Comparison of ENCODE assay signal across 8 cellular contexts in the genomic region with DNA sequence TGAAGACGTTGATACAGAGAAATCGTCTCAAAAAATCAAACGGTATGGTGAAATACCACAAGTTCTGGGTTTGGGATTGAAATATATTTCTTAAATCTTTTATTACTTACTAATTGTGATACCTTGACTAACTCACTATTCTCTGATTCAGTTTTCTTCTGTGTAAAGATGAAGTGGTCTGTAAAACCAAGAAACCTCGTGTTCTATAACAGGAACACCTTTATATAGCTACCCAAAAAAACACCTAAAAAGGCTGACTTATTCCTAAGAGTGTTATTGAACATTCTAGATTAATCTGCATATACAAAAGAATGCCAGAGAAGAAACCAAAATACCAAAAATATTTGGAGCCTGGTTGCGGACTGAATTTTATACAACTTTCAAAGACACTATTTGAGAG. TPM values are rescaled to one million over a fixed set of nuclear protein-coding genes. Genes with fewer than 3 reads are reported as not detected.
DNase-seq lines count a peak whose midpoint lies in the region; ATAC-seq and TF ChIP-seq lines count a peak whose summit lies in the region.

No MANE protein-coding gene starts in this region.

- ATAC-seq in CD4-positive, CD25-positive, alpha-beta regulatory T cell (ENCODE audit: low read depth in 2 of 2) = no peak

- peaks cover 3% of the 10 kb centered on the region for H3K27me3 Mint-ChIP-seq in CD4-positive, CD25-positive, alpha-beta regulatory T cell
- H3K27me3 Mint-ChIP-seq in nephron progenitor cell (ENCODE audit: low read depth, poor library complexity) = peaks cover 3% of the 10 kb centered on the region

- H3K4me3 ChIP-seq in CD4-positive, CD25-positive, alpha-beta regulatory T cell (ENCODE audit: low read depth, low read length) = peak overlapping the region; percentile 87
- H3K4me3 ChIP-seq in HL-60 (replicated peaks; ENCODE audit: insufficient read depth, low read length) (peak overlapping the region; percentile 61), cardiac fibroblast (replicated peaks in 1 of 2; ENCODE audit: low read depth in 2 of 2, low read length in 2 of 2) (peak overlapping the region; percentile 70 to 72)

- H3K9me3 ChIP-seq in CD4-positive, CD25-positive, alpha-beta regulatory T cell (ENCODE audit: control insufficient read depth in 2 of 2, low read length in 2 of 2) = no peaks in the 10 kb centered on the region

- H3K27ac Mint-ChIP-seq in CD4-positive, CD25-positive, alpha-beta regulatory T cell = peak overlapping the region; percentile 92 to 98 (median 95)
- H3K27ac Mint-ChIP-seq in nephron progenitor cell = peak overlapping the region; percentile 97

- H3K36me3 Mint-ChIP-seq in CD4-positive, CD25-positive, alpha-beta regulatory T cell = peaks cover 13% of the 10 kb centered on the region
- H3K36me3 Mint-ChIP-seq in nephron progenitor cell (ENCODE audit: low read depth) = peaks cover 9% of the 10 kb centered on the region

- H3K9me3 Mint-ChIP-seq in CD4-positive, CD25-positive, alpha-beta regulatory T cell = no peaks in the 10 kb centered on the region
- no peaks in the 10 kb centered on the region for H3K9me3 Mint-ChIP-seq in nephron progenitor cell

- H3K36me3 ChIP-seq in CD4-positive, CD25-positive, alpha-beta regulatory T cell (ENCODE audit: control insufficient read depth, insufficient read depth, low read length) = peaks cover 4% of the 10 kb centered on the region

- no peak for DNase-seq in CD4-positive, CD25-positive, alpha-beta regulatory T cell
- no peak for DNase-seq in HL-60 (ENCODE audit: low read depth in 1 of 2, low spot score in 1 of 2)
- DNase-seq in cardiac fibroblast (ENCODE audit: low read depth in 2 of 2) = no peak
- no peak for DNase-seq in nephron progenitor cell
- no peak for DNase-seq in stimulated activated CD4-positive, alpha-beta T cell treated with anti-CD3 and anti-CD28 coated beads, Interleukin-2, amount 100 ng/mL, for 48 hours
- no peak for DNase-seq in amygdala (lab: John Stamatoyannopoulos, UW)
- DNase-seq in NCI-H226 = no peak
- DNase-seq in activated CD8-positive, alpha-beta memory T cell treated with anti-CD3 and anti-CD28 coated beads, Interleukin-2, amount 50 U/mL, for 48 hours = no peak

- peak overlapping the region; percentile 93 to 98 (median 95) for H3K4me3 Mint-ChIP-seq in CD4-positive, CD25-positive, alpha-beta regulatory T cell
- peak overlapping the region; percentile 90 for H3K4me3 Mint-ChIP-seq in nephron progenitor cell

- TF ChIP-seq CTCF in HL-60 (IDR thresholded peaks at IDR 0.05; ENCODE audit: insufficient read depth, low read length) (no peak), cardiac fibroblast (IDR thresholded peaks at IDR 0.05; ENCODE audit: low read depth, low read length) (no peak), nephron progenitor cell (IDR thresholded peaks at IDR 0.05) (no peak)

- H3K27me3 ChIP-seq in CD4-positive, CD25-positive, alpha-beta regulatory T cell (ENCODE audit: control insufficient read depth, insufficient read depth, low read length) = no peaks in the 10 kb centered on the region
- H3K27me3 ChIP-seq in HL-60 (ENCODE audit: insufficient read depth, poor library complexity, severe bottlenecking) = no peaks in the 10 kb centered on the region

- peak overlapping the region; percentile 83 for H3K27ac ChIP-seq in CD4-positive, CD25-positive, alpha-beta regulatory T cell (ENCODE audit: insufficient read depth, low read length, poor library complexity, severe bottlenecking)
- H3K27ac ChIP-seq in HL-60 (replicated peaks) = peak overlapping the region; percentile 83

- H3K4me1 ChIP-seq in CD4-positive, CD25-positive, alpha-beta regulatory T cell (ENCODE audit: control insufficient read depth, insufficient read depth, low read length, poor library complexity, severe bottlenecking) = peaks cover 18% of the 10 kb centered on the region

- H3K4me1 Mint-ChIP-seq in CD4-positive, CD25-positive, alpha-beta regulatory T cell = peaks cover 19 to 53% (median 28%) of the 10 kb centered on the region in 4 donors
- H3K4me1 Mint-ChIP-seq in nephron progenitor cell = peaks cover 6% of the 10 kb centered on the region

RNA-seq across cellular contexts. Expression of gene LRRIQ3, which starts 0.7 kb away (rescaled TPM):
- total RNA-seq in CD4-positive, CD25-positive, alpha-beta regulatory T cell = 0.44 TPM
- polyA plus RNA-seq in CD4-positive, CD25-positive, alpha-beta regulatory T cell = 1 to 10 TPM; 1.8 to 3.3 (median 2.6) TPM

RNA-seq across cellular contexts. Expression of gene FPGT, which starts 0.8 kb away (rescaled TPM):
- total RNA-seq in CD4-positive, CD25-positive, alpha-beta regulatory T cell = 5.9 TPM
- 10 to 100 TPM in 1 of 4 donors, 1 to 10 TPM in 3; 5.3 to 10.3 (median 6.3) TPM for polyA plus RNA-seq in CD4-positive, CD25-positive, alpha-beta regulatory T cell

RNA-seq across cellular contexts. Expression of gene TNNI3K, which starts 37.9 kb away (rescaled TPM):
- not detected for total RNA-seq in CD4-positive, CD25-positive, alpha-beta regulatory T cell
- under 1 TPM in 1 of 4 donors, not detected in 3; 0.41 TPM for polyA plus RNA-seq in CD4-positive, CD25-positive, alpha-beta regulatory T cell
